Comparison of ENCODE assay signal across 9 cellular contexts in the genomic region with DNA sequence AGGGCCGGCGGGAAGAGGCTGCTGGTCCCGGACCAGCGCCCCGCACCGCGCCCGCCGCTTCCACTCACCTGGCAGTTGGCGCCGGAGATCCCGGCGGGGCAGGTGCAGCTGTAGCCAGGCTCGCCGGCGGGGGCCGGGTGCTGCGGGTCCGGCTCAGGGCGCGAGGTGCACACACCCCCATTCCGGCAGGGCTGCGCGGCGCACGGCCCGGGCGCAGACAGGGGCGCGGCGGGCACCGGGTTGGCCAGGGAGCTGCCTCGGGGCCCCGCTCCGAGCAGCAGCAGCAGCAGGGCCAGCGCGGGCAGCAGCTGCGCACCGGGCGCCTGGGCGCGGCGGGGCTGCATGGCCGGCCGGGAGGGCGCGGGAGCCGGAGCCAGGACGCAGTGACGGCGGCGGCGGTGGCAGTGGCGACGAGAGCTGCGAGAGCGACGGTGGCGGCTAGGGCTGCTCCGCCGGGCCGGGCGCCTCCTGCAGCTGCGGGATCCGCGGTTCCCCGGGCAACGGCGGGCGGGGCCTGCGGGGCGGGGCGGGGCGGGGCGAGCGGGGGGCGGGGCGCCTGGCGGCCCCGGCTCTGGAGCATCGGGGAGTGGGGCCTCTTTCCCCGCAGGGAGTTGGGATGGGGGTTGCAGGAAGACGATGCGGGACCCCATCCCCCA. TPM values are rescaled to one million over a fixed set of nuclear protein-coding genes. Genes with fewer than 3 reads are reported as not detected.
DNase-seq lines count a peak whose midpoint lies in the region; ATAC-seq, FAIRE-seq and TF ChIP-seq lines count a peak whose summit lies in the region.
"Had no signal": no experiment of that assay in that cellular context is flagged by ENCODE, and none has a peak within 500 bp of the region (broad histone marks: within the 10 kb centered on the region; RNA-seq: fewer than 3 reads in every experiment).

Gene DNER (minus strand): TSS at position 476 of the 656 bp plus-strand sequence. CDS start 132 bp downstream, at position 344.

- H3K36me3 Mint-ChIP-seq in activated T-cell treated with anti-CD3 and anti-CD28 coated beads, Interleukin-2, amount 50 U/mL, for 72 hours (ENCODE audit: insufficient read depth in 2 of 2) = no peaks in the 10 kb centered on the region

- H3K27ac ChIP-seq in A549 (peak within 1 kb of the TSS in 1 of 2 experiments; percentile 55; a peak in 2 of 6 replicates), foreskin keratinocyte (no peak within 1 kb of the TSS)

- H3K27me3 Mint-ChIP-seq in activated T-cell treated with anti-CD3 and anti-CD28 coated beads, Interleukin-2, amount 50 U/mL, for 72 hours (ENCODE audit: low read depth) = peaks cover 55% of the 10 kb centered on the region

- no peaks in the 10 kb centered on the region for H3K9me3 Mint-ChIP-seq in activated T-cell treated with anti-CD3 and anti-CD28 coated beads, Interleukin-2, amount 50 U/mL, for 72 hours

- H3K4me3 Mint-ChIP-seq in activated T-cell treated with anti-CD3 and anti-CD28 coated beads, Interleukin-2, amount 50 U/mL, for 72 hours = peak within 1 kb of the TSS; percentile 68 to 74

- ATAC-seq in A549 (peak; percentile 63 to 72), GM18520 (IDR thresholded peaks at IDR 0.05; ENCODE audit: unreplicated experiment) (peak; percentile 53), HG02981 (IDR thresholded peaks at IDR 0.05; ENCODE audit: unreplicated experiment) (peak; percentile 78), foreskin keratinocyte (peak; percentile 77)
- ATAC-seq in activated T-cell treated with anti-CD3 and anti-CD28 coated beads, Interleukin-2, amount 50 U/mL, for 72 hours (replicated peaks in 1 of 2) = peak; percentile 86

- no peak within 1 kb of the TSS for H3K27ac Mint-ChIP-seq in activated T-cell treated with anti-CD3 and anti-CD28 coated beads, Interleukin-2, amount 50 U/mL, for 72 hours

- H3K4me1 ChIP-seq in A549 (peaks cover 7% of the 10 kb centered on the region; the same call in 1 of the 3 replicates), foreskin keratinocyte (no peaks in the 10 kb centered on the region)

- H3K4me2 ChIP-seq in A549 = peak within 1 kb of the TSS; percentile 100

- no peaks in the 10 kb centered on the region for H3K4me1 Mint-ChIP-seq in activated T-cell treated with anti-CD3 and anti-CD28 coated beads, Interleukin-2, amount 50 U/mL, for 72 hours (ENCODE audit: low read depth)

- FAIRE-seq in A549 (lab: Jason Lieb, UNC) = no peak
- FAIRE-seq: islet of Langerhans had no signal

- H3K9me3 ChIP-seq in A549 = 0 out of 3 replicates have a peak, but pooled peaks cover 4% of the 10 kb centered on the region

- TF ChIP-seq CTCF in A549 (IDR thresholded peaks at IDR 0.05) = no peak
- no peak for TF ChIP-seq CTCF in foreskin keratinocyte (conservative IDR thresholded peaks at IDR 0.05)

- in situ Hi-C loops in KBM-7 (cut with MboI; ENCODE audit: low pct_unique_long_range_greater_than_20kb, low sequenced_read_pairs) = no loop called here

- peaks cover 78% of the 10 kb centered on the region for H3K27me3 ChIP-seq in foreskin keratinocyte

- no peak for TF ChIP-seq RAD21 in A549 (conservative IDR thresholded peaks at IDR 0.05 in 1 of 2, IDR thresholded peaks at IDR 0.05 in 1 of 2)

- no peak for TF ChIP-seq EP300 in A549 (IDR thresholded peaks at IDR 0.05)

- DNase-seq in A549 (ENCODE audit: low read depth in 1 of 2, low spot score in 1 of 2) = peak in 1 of 2 experiments; percentile 35
- peak; percentile 58 for DNase-seq in NCI-H69 (lab: John Stamatoyannopoulos, UW)
- peak; percentile 57 to 62 for DNase-seq in activated T-cell treated with anti-CD3 and anti-CD28 coated beads, Interleukin-2, amount 50 U/mL, for 72 hours
- no peak for DNase-seq in foreskin keratinocyte
- peak in 55 of 56 donors; percentile 13 to 88 (median 74) for DNase-seq in nucleus accumbens (lab: John Stamatoyannopoulos, UW)
- no peak for DNase-seq in KBM-7

- POLR2A ChIA-PET in A549 (lab: Yijun Ruan, JAX) = interaction anchor here (0.5 kb wide), 1 partner anchor 1821 kb away, joined by 6 read pairs; no protein-coding TSS in a partner anchor

- peak within 1 kb of the TSS; percentile 57 for H3K4me3 ChIP-seq in A549

- 0% methylated on average over 5 of the region's 84 CpGs for WGBS in A549 (ENCODE audit: missing lambda C conversion rate)

- no peak for TF ChIP-seq POLR2A in A549 (IDR thresholded peaks at IDR 0.05; ENCODE audit: low read length)

- CTCF ChIA-PET in A549 (lab: Yijun Ruan, JAX) = interaction anchor here (1.0 kb wide), 1 partner anchor 441 kb away, joined by 3 read pairs; no protein-coding TSS in a partner anchor

TF ChIP-seq in A549, 52 proteins besides CTCF, POLR2A, EP300 and RAD21:
- TF ChIP-seq, protein P1, sequence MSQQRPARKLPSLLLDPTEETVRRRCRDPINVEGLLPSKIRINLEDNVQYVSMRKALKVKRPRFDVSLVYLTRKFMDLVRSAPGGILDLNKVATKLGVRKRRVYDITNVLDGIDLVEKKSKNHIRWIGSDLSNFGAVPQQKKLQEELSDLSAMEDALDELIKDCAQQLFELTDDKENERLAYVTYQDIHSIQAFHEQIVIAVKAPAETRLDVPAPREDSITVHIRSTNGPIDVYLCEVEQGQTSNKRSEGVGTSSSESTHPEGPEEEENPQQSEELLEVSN (IDR thresholded peaks at IDR 0.05; ENCODE audit: borderline replicate concordance, low read depth) = no peak
- TF ChIP-seq ESRRA (IDR thresholded peaks at IDR 0.05; ENCODE audit: borderline replicate concordance, low read length) = no peak
- TF ChIP-seq NPAS2 (CRISPR knock-in tag; IDR thresholded peaks at IDR 0.05; ENCODE audit: borderline replicate concordance) = no peak
- TF ChIP-seq SMC3 (IDR thresholded peaks at IDR 0.05) = no peak

RNA-seq across cellular contexts. Expression of gene DNER, which starts in this region (rescaled TPM):
- polyA plus RNA-seq in A549 (2011; rRNA removed) (0.34 and 0.45 TPM in 2 replicates), A549 (2017; fragmentation: RNase III; extraction: RNeasy Plus Mini Kit Qiagen cat#74134 plus additional on column Dnase treatment) (2.5 to 4.2 TPM (median 3.8 TPM) in 3 replicates), foreskin keratinocyte (1.1 and 2.2 TPM in 2 replicates)
- polyA plus RNA-seq in A549 (2012; cell fraction: cytosol; rRNA removed) = 0.36 and 0.40 TPM in 2 replicates
- 0.68 and 0.91 TPM in 2 replicates for polyA plus RNA-seq in A549 (2012; cell fraction: nucleus; rRNA removed)
- polyA minus RNA-seq in A549 (2011; rRNA and poly(A)+ RNA removed) = 0.73 and 0.74 TPM in 2 replicates
- not detected for total RNA-seq in activated T-cell treated with anti-CD3 and anti-CD28 coated beads, Interleukin-2, amount 50 U/mL, for 72 hours
- 2.1 and 5.5 TPM in 2 replicates for total RNA-seq in foreskin keratinocyte

Comparison
In these comparisons a context has a peak if more than half of its experiments do, and no peak if none do; other contexts are left out.
1. Peak in DNase-seq and ATAC-seq in activated T-cell treated with anti-CD3 and anti-CD28 coated beads, Interleukin-2, amount 50 U/mL, for 72 hours; RNA of the gene not detected or under 1 TPM.
2. DNase-seq: peak in NCI-H69 (single experiment) and nucleus accumbens (55 of 56); none in foreskin keratinocyte (0 of 2) and KBM-7 (single experiment).
3. Peak in every context shown above with its lines, with median percentiles within 50 percentile points of each other: ATAC-seq.